In the genomic region with DNA sequence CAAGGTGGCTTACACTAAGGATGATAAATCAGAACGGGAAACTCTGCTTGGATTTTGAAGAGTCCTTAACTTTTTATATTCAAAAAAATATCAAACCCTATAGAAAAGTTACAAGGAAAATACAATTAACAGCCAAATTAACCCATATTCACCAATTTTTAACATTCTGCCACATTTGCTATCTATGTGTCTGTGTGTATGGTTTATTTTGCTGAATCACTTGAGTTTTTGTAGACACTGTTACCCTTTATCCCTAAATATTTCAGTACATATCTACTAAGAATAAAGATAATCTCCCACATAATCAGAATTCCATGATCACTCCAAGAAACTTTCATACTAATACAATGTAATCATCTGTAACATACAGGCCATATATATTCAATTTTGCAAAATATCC, we compare ENCODE assay signal across 16 cellular contexts. TPM values are rescaled to one million over a fixed set of nuclear protein-coding genes. Genes with fewer than 3 reads are reported as not detected.
DNase-seq lines count a peak whose midpoint lies in the region; ATAC-seq and TF ChIP-seq lines count a peak whose summit lies in the region.
"Had no signal": no experiment of that assay in that cellular context is flagged by ENCODE, and none has a peak within 500 bp of the region (broad histone marks: within the 10 kb centered on the region; RNA-seq: fewer than 3 reads in every experiment).

No MANE protein-coding gene starts in this region.

- no peak for TF ChIP-seq CTCF in CD4-positive, alpha-beta T cell (IDR thresholded peaks at IDR 0.05)
- no peak for TF ChIP-seq CTCF in Calu3 (IDR thresholded peaks at IDR 0.05; ENCODE audit: unreplicated experiment)

- H3K9me3 Mint-ChIP-seq in CD4-positive, alpha-beta T cell, result no peaks in the 10 kb centered on the region
- no peaks in the 10 kb centered on the region for H3K9me3 Mint-ChIP-seq in Calu3 (ENCODE audit: low read depth, unreplicated experiment)
- no peaks in the 10 kb centered on the region for H3K9me3 Mint-ChIP-seq in activated T-helper 17 cell treated with anti-CD3 and anti-CD28 coated beads, Interleukin-2, amount 50 U/mL, for 72 hours
- no peaks in the 10 kb centered on the region for H3K9me3 Mint-ChIP-seq in naive thymus-derived CD8-positive, alpha-beta T cell

- H3K9me2 ChIP-seq in GM23248 (ENCODE audit: insufficient read depth), result no peaks in the 10 kb centered on the region

- no peak overlapping the region for H3K27ac ChIP-seq in CD4-positive, alpha-beta T cell (ENCODE audit: low read depth, low read length)
- H3K27ac ChIP-seq in GM23248, result no peak overlapping the region

- H3K9ac ChIP-seq in GM23248, result no peak overlapping the region

- peak overlapping the region; percentile 100 for H3K4me3 Mint-ChIP-seq in CD4-positive, alpha-beta T cell
- H3K4me3 Mint-ChIP-seq in Calu3 (ENCODE audit: low read depth, unreplicated experiment), result peak overlapping the region; percentile 76
- peak overlapping the region; percentile 88 for H3K4me3 Mint-ChIP-seq in activated T-helper 17 cell treated with anti-CD3 and anti-CD28 coated beads, Interleukin-2, amount 50 U/mL, for 72 hours
- H3K4me3 Mint-ChIP-seq in naive thymus-derived CD8-positive, alpha-beta T cell, result peak overlapping the region in 9 of 10 donors; percentile 68 to 99 (median 98)

- no peak overlapping the region for H3K4me2 ChIP-seq in GM23248 (ENCODE audit: unreplicated experiment)

- BruUV-seq in Calu3 (replicated peaks; lab: Mats Ljungman, UMichigan), result no TSS peak

- peak overlapping the region; percentile 93 for H3K27ac Mint-ChIP-seq in CD4-positive, alpha-beta T cell
- no peak overlapping the region for H3K27ac Mint-ChIP-seq in Calu3 (ENCODE audit: unreplicated experiment)
- H3K27ac Mint-ChIP-seq in activated T-helper 17 cell treated with anti-CD3 and anti-CD28 coated beads, Interleukin-2, amount 50 U/mL, for 72 hours, result peak overlapping the region; percentile 32
- peak overlapping the region in 5 of 10 donors; percentile 2 to 98 (median 87) for H3K27ac Mint-ChIP-seq in naive thymus-derived CD8-positive, alpha-beta T cell

- H3K79me2 ChIP-seq in GM23248 (ENCODE audit: insufficient read depth), result peaks cover 31% of the 10 kb centered on the region

- CTCF ChIA-PET in CD4-positive, alpha-beta T cell (lab: Charles Lee), result no interaction called here
- CTCF ChIA-PET in Calu3 (lab: Charles Lee), result interaction anchor here (0.7 kb wide), 1 partner anchor 9 kb away, joined by 3 read pairs; no protein-coding TSS in a partner anchor

- H3K36me3 ChIP-seq in GM23248 (ENCODE audit: low read depth), result no peaks in the 10 kb centered on the region
- H3K36me3 ChIP-seq: heart left ventricle, vagina had no signal

- intact Hi-C loops in CD4-positive, alpha-beta T cell (cut with DNase I, micrococcal nuclease), result loop anchor here (5.0 to 10.0 kb wide), 3 partner anchors 38 to 895 kb away; a partner anchor contains a TSS
- intact Hi-C loops in Calu3 (cut with micrococcal nuclease; ENCODE audit: unreplicated experiment), result no loop called here

- H3K36me3 Mint-ChIP-seq in CD4-positive, alpha-beta T cell (ENCODE audit: low read depth), result peaks cover 15% of the 10 kb centered on the region
- peaks cover 28% of the 10 kb centered on the region for H3K36me3 Mint-ChIP-seq in Calu3 (ENCODE audit: insufficient read depth, unreplicated experiment)
- H3K36me3 Mint-ChIP-seq in activated T-helper 17 cell treated with anti-CD3 and anti-CD28 coated beads, Interleukin-2, amount 50 U/mL, for 72 hours (ENCODE audit: low read depth), result peaks cover 13% of the 10 kb centered on the region
- peaks cover 0 to 2% (median 2%) of the 10 kb centered on the region in 3 donors for H3K36me3 Mint-ChIP-seq in naive thymus-derived CD8-positive, alpha-beta T cell

- no peak overlapping the region for H3K4me3 ChIP-seq in GM23248

- H3K27me3 Mint-ChIP-seq in CD4-positive, alpha-beta T cell, result no peaks in the 10 kb centered on the region
- H3K27me3 Mint-ChIP-seq in Calu3 (ENCODE audit: unreplicated experiment), result no peaks in the 10 kb centered on the region
- no peaks in the 10 kb centered on the region for H3K27me3 Mint-ChIP-seq in activated T-helper 17 cell treated with anti-CD3 and anti-CD28 coated beads, Interleukin-2, amount 50 U/mL, for 72 hours
- no peaks in the 10 kb centered on the region for H3K27me3 Mint-ChIP-seq in naive thymus-derived CD8-positive, alpha-beta T cell

- peaks cover 38% of the 10 kb centered on the region for H3K4me1 Mint-ChIP-seq in CD4-positive, alpha-beta T cell (ENCODE audit: low read depth)
- H3K4me1 Mint-ChIP-seq in Calu3 (ENCODE audit: low read depth, unreplicated experiment), result no peaks in the 10 kb centered on the region
- H3K4me1 Mint-ChIP-seq in activated T-helper 17 cell treated with anti-CD3 and anti-CD28 coated beads, Interleukin-2, amount 50 U/mL, for 72 hours, result peaks cover 15% of the 10 kb centered on the region
- peaks cover 13 to 28% (median 25%) of the 10 kb centered on the region in 4 donors for H3K4me1 Mint-ChIP-seq in naive thymus-derived CD8-positive, alpha-beta T cell

- H4K20me1 ChIP-seq in GM23248 (ENCODE audit: insufficient read depth), result no peaks in the 10 kb centered on the region

- H3F3A ChIP-seq in GM23248 (ENCODE audit: insufficient read depth), result peaks cover 6% of the 10 kb centered on the region; the same call in 1 of the 2 replicates

- no peak overlapping the region; the same call in 1 of the 2 replicates for H2AFZ ChIP-seq in GM23248

- no peak for ATAC-seq in CD4-positive, alpha-beta T cell (ENCODE audit: poor library complexity)
- ATAC-seq in activated T-helper 17 cell treated with anti-CD3 and anti-CD28 coated beads, Interleukin-2, amount 50 U/mL, for 72 hours (replicated peaks), result no peak
- no peak for ATAC-seq in naive thymus-derived CD8-positive, alpha-beta T cell

- 100% methylated on average over 1 of the region's 1 CpG for WGBS in GM23248 (ENCODE audit: low coverage in 1 of 2, low lambda C conversion rate in 2 of 2, missing lambda C conversion rate in 2 of 2), 2 experiments

- no peaks in the 10 kb centered on the region for H3K9me3 ChIP-seq in CD4-positive, alpha-beta T cell (ENCODE audit: control insufficient read depth, low read length)
- no peaks in the 10 kb centered on the region for H3K9me3 ChIP-seq in GM23248 (ENCODE audit: low read depth)
- H3K9me3 ChIP-seq: heart left ventricle, vagina had no signal

- POLR2A ChIA-PET in CD4-positive, alpha-beta T cell (lab: Charles Lee), result interaction anchor here (1.2 to 4.0 kb wide), 4 partner anchors 13 to 58 kb away, joined by 3 to 54 read pairs (median 6); no protein-coding TSS in a partner anchor
- POLR2A ChIA-PET in naive thymus-derived CD8-positive, alpha-beta T cell (lab: Charles Lee), result interaction anchor here (1.1 kb wide), 1 partner anchor 131 kb away, joined by 3 read pairs; no protein-coding TSS in a partner anchor

- in situ Hi-C loops in GM23248 (cut with MboI), result no loop called here

- no peak for DNase-seq in CD4-positive, alpha-beta T cell
- DNase-seq in Calu3 (no peak), ureter (ENCODE audit: low spot score) (no peak), NCI-H510A (lab: John Stamatoyannopoulos, UW) (no peak), GM23248 (no peak)
- DNase-seq in naive thymus-derived CD8-positive, alpha-beta T cell, result no peak
- DNase-seq: activated CD4-positive, alpha-beta T cell treated with anti-CD3 and anti-CD28 coated beads, Interleukin-2, amount 50 U/mL, for 4 hours; cerebellar nuclear complex; effector memory CD4-positive, alpha-beta T cell; KG1; NCI-H2029; NCI-H446 treated with DMSO at 0.1 percent for 48 hours; right cardiac atrium had no signal

- no peaks in the 10 kb centered on the region for H3K27me3 ChIP-seq in CD4-positive, alpha-beta T cell (ENCODE audit: control insufficient read depth, insufficient read depth, low read length)
- no peaks in the 10 kb centered on the region for H3K27me3 ChIP-seq in GM23248 (replicated peaks; ENCODE audit: insufficient read depth)
- H3K27me3 ChIP-seq: heart left ventricle, vagina had no signal

- H3K4me1 ChIP-seq in GM23248 (ENCODE audit: insufficient read depth), result peaks cover 6% of the 10 kb centered on the region; the same call in 1 of the 2 replicates

RNA-seq across cellular contexts. Expression of a gene that starts 1.2 kb away (rescaled TPM):
- 10 to 100 TPM; 39.9 to 40.9 TPM for total RNA-seq in CD4-positive, alpha-beta T cell
- total RNA-seq in Calu3 (2022) (36.9 and 40.2 TPM in 2 replicates), ureter (54.1 TPM)
- 10 to 100 TPM; 31.5 to 38.5 TPM for total RNA-seq in activated T-helper 17 cell treated with anti-CD3 and anti-CD28 coated beads, Interleukin-2, amount 50 U/mL, for 72 hours
- 10 to 100 TPM; 39.2 to 40.4 TPM for total RNA-seq in naive thymus-derived CD8-positive, alpha-beta T cell
- 10 to 100 TPM; 39.5 to 47.1 (median 41.4) TPM for polyA plus RNA-seq in naive thymus-derived CD8-positive, alpha-beta T cell
- 47.4 and 85.2 TPM in 2 replicates for total RNA-seq in GM23248 (2014; rRNA removed; shearing (Covaris generic))
- polyA plus RNA-seq in GM23248 (2016; fragmentation: Nextera tagmentation; extraction: Ambion mirVana), result 53.1 and 55.2 TPM in 2 replicates
